Comparison of ENCODE assay signal across 10 cellular contexts in the genomic region with DNA sequence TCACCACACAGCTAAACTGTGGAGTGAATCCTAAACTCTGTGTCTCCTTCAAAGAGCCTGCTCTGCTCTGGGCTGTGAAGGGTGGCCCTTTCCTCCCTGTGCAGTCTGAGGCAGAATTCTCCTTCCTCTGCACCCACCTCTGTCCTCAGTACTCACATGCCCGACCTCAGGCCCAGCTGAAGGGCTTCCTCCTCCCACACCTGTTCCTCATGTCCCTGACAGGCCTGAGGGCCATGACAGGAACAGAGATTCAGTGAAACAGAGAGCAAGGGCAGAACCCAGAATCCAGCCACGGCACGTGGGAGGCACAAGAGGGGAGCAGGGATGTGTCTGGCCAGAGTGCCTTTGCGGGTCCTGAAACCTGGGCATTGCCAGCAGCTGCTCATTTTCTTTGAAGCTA. TPM values are rescaled to one million over a fixed set of nuclear protein-coding genes. Genes with fewer than 3 reads are reported as not detected.
DNase-seq lines count a peak whose midpoint lies in the region; ATAC-seq, FAIRE-seq and TF ChIP-seq lines count a peak whose summit lies in the region.
"Had no signal": no experiment of that assay in that cellular context is flagged by ENCODE, and none has a peak within 500 bp of the region (broad histone marks: within the 10 kb centered on the region; RNA-seq: fewer than 3 reads in every experiment).

No MANE protein-coding gene starts in this region.

- peaks cover 44% of the 10 kb centered on the region for H3K4me1 Mint-ChIP-seq in WTC11
- H3K4me1 Mint-ChIP-seq in Caco-2 (ENCODE audit: low read depth, unreplicated experiment): peaks cover 54% of the 10 kb centered on the region

- no peaks in the 10 kb centered on the region for H3K36me3 ChIP-seq in Caco-2 (ENCODE audit: control insufficient read depth, insufficient read depth, low read length)

- BruUV-seq in Caco-2 (replicated peaks; lab: Mats Ljungman, UMichigan): no TSS peak

- peaks cover 91% of the 10 kb centered on the region for H3K4me1 ChIP-seq in Caco-2

- H3K36me3 Mint-ChIP-seq in WTC11: peaks cover 24% of the 10 kb centered on the region
- peaks cover 34% of the 10 kb centered on the region for H3K36me3 Mint-ChIP-seq in Caco-2 (ENCODE audit: insufficient read depth, unreplicated experiment)

- no peak for TF ChIP-seq POLR2A in H54 (IDR thresholded peaks at IDR 0.05; ENCODE audit: low read depth, low read length)

- no peaks in the 10 kb centered on the region for H3K27me3 ChIP-seq in Caco-2 (replicated peaks; ENCODE audit: control insufficient read depth, insufficient read depth, low read length)

- H3K9me3 Mint-ChIP-seq in WTC11: peaks cover 13% of the 10 kb centered on the region
- no peaks in the 10 kb centered on the region for H3K9me3 Mint-ChIP-seq in Caco-2 (ENCODE audit: unreplicated experiment)

- POLR2A ChIA-PET in WTC11 (lab: Charles Lee): no interaction called here
- POLR2A ChIA-PET in Caco-2 (lab: Charles Lee): no interaction called here

- CTCF ChIA-PET in WTC11 (lab: Charles Lee): interaction anchor here (0.5 to 2.4 kb wide), 4 partner anchors 10 to 373 kb away, joined by 3 to 8 read pairs (median 5); a partner anchor contains a TSS
- CTCF ChIA-PET in Caco-2 (lab: Charles Lee): interaction anchor here (1.5 kb wide), 1 partner anchor 14 kb away, joined by 3 read pairs; a partner anchor contains a TSS

- no peaks in the 10 kb centered on the region for H3K9me3 ChIP-seq in Caco-2

- H3K27ac Mint-ChIP-seq in WTC11: peak overlapping the region; percentile 70
- H3K27ac Mint-ChIP-seq in Caco-2 (ENCODE audit: unreplicated experiment): no peak overlapping the region
- H3K27ac Mint-ChIP-seq: activated naive CD8-positive, alpha-beta T cell had no signal

- H3K4me3 Mint-ChIP-seq in WTC11: no peak overlapping the region
- H3K4me3 Mint-ChIP-seq in Caco-2 (ENCODE audit: unreplicated experiment): no peak overlapping the region
- H3K4me3 Mint-ChIP-seq: activated naive CD8-positive, alpha-beta T cell had no signal

- TF ChIP-seq CTCF in WTC11 (IDR thresholded peaks at IDR 0.05): no peak
- no peak for TF ChIP-seq CTCF in Caco-2 (IDR thresholded peaks at IDR 0.05; ENCODE audit: insufficient read depth in 1 of 2, low read depth in 1 of 2, low read length in 1 of 2, severe bottlenecking in 1 of 2, unreplicated experiment in 1 of 2)

- no peak overlapping the region for H3K4me3 ChIP-seq in Caco-2 (ENCODE audit: low read depth, low read length)

- intact Hi-C loops in Caco-2 (cut with micrococcal nuclease; ENCODE audit: unreplicated experiment): no loop called here

- no peak for FAIRE-seq in H54 (lab: Jason Lieb, UNC)

- DNase-seq in WTC11 (ENCODE audit: low spot score) (no peak), NCI-H748 (lab: John Stamatoyannopoulos, UW; ENCODE audit: unreplicated experiment) (no peak), Caco-2 (no peak), NOMO-1 (lab: John Stamatoyannopoulos, UW; ENCODE audit: unreplicated experiment in 2 of 2) (no peak), H54 (ENCODE audit: insufficient read length, low spot score) (no peak)
- peak; percentile 5 for DNase-seq in stimulated activated naive CD8-positive, alpha-beta T cell treated with anti-CD3 and anti-CD28 coated beads, Interleukin-15, Interleukin-2, amounts not matched to agents 100 U/mL and 50 U/mL, for 24 hours

- peak; percentile 57 for ATAC-seq in GM19351 (IDR thresholded peaks at IDR 0.05; ENCODE audit: unreplicated experiment)
- peak; percentile 55 for ATAC-seq in HG02870 (IDR thresholded peaks at IDR 0.05; ENCODE audit: unreplicated experiment)
- ATAC-seq in WTC11: no peak
- peak; percentile 61 for ATAC-seq in stimulated activated naive CD8-positive, alpha-beta T cell treated with anti-CD3 and anti-CD28 coated beads, Interleukin-15, Interleukin-2, amounts not matched to agents 100 U/mL and 50 U/mL, for 24 hours
- ATAC-seq: Panc1 had no signal

- H3K27me3 Mint-ChIP-seq in WTC11 (ENCODE audit: low read depth): no peaks in the 10 kb centered on the region
- no peaks in the 10 kb centered on the region for H3K27me3 Mint-ChIP-seq in Caco-2 (ENCODE audit: insufficient read depth, unreplicated experiment)
- H3K27me3 Mint-ChIP-seq: activated naive CD8-positive, alpha-beta T cell had no signal

TF ChIP-seq in WTC11, 78 proteins besides CTCF, POLR2A, EP300 and RAD21:
- TF ChIP-seq ZBTB21 (CRISPR knock-in tag; IDR thresholded peaks at IDR 0.05; ENCODE audit: borderline replicate concordance) (no peak), TEAD4 (CRISPR knock-in tag; IDR thresholded peaks at IDR 0.05) (no peak)
- TF ChIP-seq, protein P1, sequence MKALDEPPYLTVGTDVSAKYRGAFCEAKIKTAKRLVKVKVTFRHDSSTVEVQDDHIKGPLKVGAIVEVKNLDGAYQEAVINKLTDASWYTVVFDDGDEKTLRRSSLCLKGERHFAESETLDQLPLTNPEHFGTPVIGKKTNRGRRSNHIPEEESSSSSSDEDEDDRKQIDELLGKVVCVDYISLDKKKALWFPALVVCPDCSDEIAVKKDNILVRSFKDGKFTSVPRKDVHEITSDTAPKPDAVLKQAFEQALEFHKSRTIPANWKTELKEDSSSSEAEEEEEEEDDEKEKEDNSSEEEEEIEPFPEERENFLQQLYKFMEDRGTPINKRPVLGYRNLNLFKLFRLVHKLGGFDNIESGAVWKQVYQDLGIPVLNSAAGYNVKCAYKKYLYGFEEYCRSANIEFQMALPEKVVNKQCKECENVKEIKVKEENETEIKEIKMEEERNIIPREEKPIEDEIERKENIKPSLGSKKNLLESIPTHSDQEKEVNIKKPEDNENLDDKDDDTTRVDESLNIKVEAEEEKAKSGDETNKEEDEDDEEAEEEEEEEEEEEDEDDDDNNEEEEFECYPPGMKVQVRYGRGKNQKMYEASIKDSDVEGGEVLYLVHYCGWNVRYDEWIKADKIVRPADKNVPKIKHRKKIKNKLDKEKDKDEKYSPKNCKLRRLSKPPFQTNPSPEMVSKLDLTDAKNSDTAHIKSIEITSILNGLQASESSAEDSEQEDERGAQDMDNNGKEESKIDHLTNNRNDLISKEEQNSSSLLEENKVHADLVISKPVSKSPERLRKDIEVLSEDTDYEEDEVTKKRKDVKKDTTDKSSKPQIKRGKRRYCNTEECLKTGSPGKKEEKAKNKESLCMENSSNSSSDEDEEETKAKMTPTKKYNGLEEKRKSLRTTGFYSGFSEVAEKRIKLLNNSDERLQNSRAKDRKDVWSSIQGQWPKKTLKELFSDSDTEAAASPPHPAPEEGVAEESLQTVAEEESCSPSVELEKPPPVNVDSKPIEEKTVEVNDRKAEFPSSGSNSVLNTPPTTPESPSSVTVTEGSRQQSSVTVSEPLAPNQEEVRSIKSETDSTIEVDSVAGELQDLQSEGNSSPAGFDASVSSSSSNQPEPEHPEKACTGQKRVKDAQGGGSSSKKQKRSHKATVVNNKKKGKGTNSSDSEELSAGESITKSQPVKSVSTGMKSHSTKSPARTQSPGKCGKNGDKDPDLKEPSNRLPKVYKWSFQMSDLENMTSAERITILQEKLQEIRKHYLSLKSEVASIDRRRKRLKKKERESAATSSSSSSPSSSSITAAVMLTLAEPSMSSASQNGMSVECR (CRISPR knock-in tag; IDR thresholded peaks at IDR 0.05; ENCODE audit: borderline replicate concordance): no peak

RNA-seq across cellular contexts. Expression of a gene that starts 13.9 kb away (rescaled TPM):
- total RNA-seq in WTC11 (2021) (48.1 to 60.6 TPM (median 52.1 TPM) in 3 replicates), Caco-2 (2022) (106 and 123 TPM in 2 replicates)
